Comparison of ENCODE assay signal across 11 cellular contexts in the genomic region with DNA sequence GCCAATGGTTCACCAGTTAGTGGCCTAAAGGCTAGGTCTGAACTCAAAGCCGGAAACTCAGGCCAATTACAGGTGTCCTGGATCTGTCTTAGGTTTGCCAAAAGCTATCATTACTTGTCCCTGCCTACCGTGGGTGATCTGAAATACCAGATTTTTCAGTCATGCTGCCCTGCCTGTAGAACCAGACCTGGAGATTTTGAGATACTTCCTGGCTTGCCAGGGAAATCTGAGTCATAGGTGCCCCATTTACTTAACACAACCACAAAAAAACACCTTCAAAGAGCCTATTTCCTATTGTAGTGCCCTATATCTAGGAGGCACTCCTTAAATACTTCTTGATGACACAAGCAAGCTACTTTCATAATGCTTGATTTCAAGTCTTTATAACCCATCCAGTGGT. TPM values are rescaled to one million over a fixed set of nuclear protein-coding genes. Genes with fewer than 3 reads are reported as not detected.
DNase-seq lines count a peak whose midpoint lies in the region; ATAC-seq and TF ChIP-seq lines count a peak whose summit lies in the region.
"Had no signal": no experiment of that assay in that cellular context is flagged by ENCODE, and none has a peak within 500 bp of the region (broad histone marks: within the 10 kb centered on the region; RNA-seq: fewer than 3 reads in every experiment).

No MANE protein-coding gene starts in this region.

- TF ChIP-seq POLR2A in esophagus squamous epithelium (IDR thresholded peaks at IDR 0.05), result no peak
- TF ChIP-seq POLR2A in testis (IDR thresholded peaks at IDR 0.05), result no peak

- H3K36me3 ChIP-seq in esophagus squamous epithelium (no peaks in the 10 kb centered on the region), upper lobe of right lung (no peaks in the 10 kb centered on the region), testis (ENCODE audit: low read depth, missing control alignments) (no peaks in the 10 kb centered on the region)

- no peaks in the 10 kb centered on the region for H3K27me3 ChIP-seq in esophagus squamous epithelium
- H3K27me3 ChIP-seq in upper lobe of right lung, result no peaks in the 10 kb centered on the region
- H3K27me3 ChIP-seq in testis, result no peaks in the 10 kb centered on the region

- H3K27ac ChIP-seq in esophagus squamous epithelium, result peak overlapping the region; percentile 66 to 86 (median 76)
- H3K27ac ChIP-seq in upper lobe of right lung, result peak overlapping the region; percentile 21
- no peak overlapping the region for H3K27ac ChIP-seq in testis
- H3K27ac ChIP-seq: SK-N-MC had no signal

- TF ChIP-seq CTCF in esophagus squamous epithelium (IDR thresholded peaks at IDR 0.05), result no peak
- TF ChIP-seq CTCF in upper lobe of right lung (IDR thresholded peaks at IDR 0.05), result no peak
- no peak for TF ChIP-seq CTCF in testis (IDR thresholded peaks at IDR 0.05)

- intact Hi-C loops in esophagus squamous epithelium (cut with DNase I) (no loop called here), upper lobe of right lung (cut with DNase I) (no loop called here), testis (cut with DNase I; ENCODE audit: low total_unique reads) (no loop called here)

- ATAC-seq in upper lobe of right lung, result peak; percentile 72
- ATAC-seq: sciatic nerve had no signal

- H3K9me3 ChIP-seq in esophagus squamous epithelium, result no peaks in the 10 kb centered on the region
- no peaks in the 10 kb centered on the region for H3K9me3 ChIP-seq in upper lobe of right lung
- no peaks in the 10 kb centered on the region for H3K9me3 ChIP-seq in testis

- no peak overlapping the region for H3K4me3 ChIP-seq in esophagus squamous epithelium
- no peak overlapping the region for H3K4me3 ChIP-seq in upper lobe of right lung
- H3K4me3 ChIP-seq in testis, result no peak overlapping the region
- H3K4me3 ChIP-seq: SK-N-MC had no signal

- 0 to 31% methylated on average over 1 to 2 of the region's 2 CpGs for WGBS in esophagus squamous epithelium, 2 donors
- WGBS in testis, 2 donors, result 87 to 89% methylated on average over 1 to 2 of the region's 2 CpGs

- H3K4me1 ChIP-seq in esophagus squamous epithelium (peaks cover 4 to 54% (median 16%) of the 10 kb centered on the region in 3 donors), upper lobe of right lung (no peaks in the 10 kb centered on the region), testis (no peaks in the 10 kb centered on the region)

- DNase-seq in activated naive CD4-positive, alpha-beta T cell treated with Interleukin-2 at 50 U/mL for 16 hours, result peak; percentile 43
- no peak for DNase-seq in activated naive CD4-positive, alpha-beta T cell (lab: John Stamatoyannopoulos, UW)
- peak; percentile 18 to 42 for DNase-seq in activated CD4-positive, alpha-beta T cell treated with anti-CD3 and anti-CD28 coated beads, Interleukin-2, amount 50 U/mL, for 4 hours
- DNase-seq in esophagus squamous epithelium (lab: John Stamatoyannopoulos, UW) (no peak), upper lobe of right lung (no peak), midbrain (lab: John Stamatoyannopoulos, UW) (no peak), testis (no peak), OCI-M1 (lab: John Stamatoyannopoulos, UW) (no peak)
- DNase-seq: NCI-H187 had no signal

RNA-seq across cellular contexts. Expression of a gene that starts 13.9 kb away (rescaled TPM):
- total RNA-seq in esophagus squamous epithelium (10 to 100 TPM; 32.9 to 69.6 (median 63.3) TPM), upper lobe of right lung (38.5 TPM), testis (100 to 1,000 TPM; 114 to 131 TPM)
- 265 TPM for polyA plus RNA-seq in testis (ENCODE audit: insufficient read depth, low read depth, low replicate concordance)

Comparison
In these comparisons a context has a peak if more than half of its experiments do, and no peak if none do; other contexts are left out.
1. DNase-seq: peak in activated naive CD4-positive, alpha-beta T cell treated with Interleukin-2 at 50 U/mL for 16 hours (single experiment) and activated CD4-positive, alpha-beta T cell treated with anti-CD3 and anti-CD28 coated beads, Interleukin-2, amount 50 U/mL, for 4 hours (2 of 2); none in activated naive CD4-positive, alpha-beta T cell (0 of 4), esophagus squamous epithelium (single experiment), upper lobe of right lung (single experiment), midbrain (single experiment), testis (single experiment) and OCI-M1 (single experiment).
2. H3K27ac ChIP-seq: peak in esophagus squamous epithelium (4 of 4) and upper lobe of right lung (single experiment); none in testis (0 of 2).